Comparison of ENCODE assay signal across 14 cellular contexts in the genomic region with DNA sequence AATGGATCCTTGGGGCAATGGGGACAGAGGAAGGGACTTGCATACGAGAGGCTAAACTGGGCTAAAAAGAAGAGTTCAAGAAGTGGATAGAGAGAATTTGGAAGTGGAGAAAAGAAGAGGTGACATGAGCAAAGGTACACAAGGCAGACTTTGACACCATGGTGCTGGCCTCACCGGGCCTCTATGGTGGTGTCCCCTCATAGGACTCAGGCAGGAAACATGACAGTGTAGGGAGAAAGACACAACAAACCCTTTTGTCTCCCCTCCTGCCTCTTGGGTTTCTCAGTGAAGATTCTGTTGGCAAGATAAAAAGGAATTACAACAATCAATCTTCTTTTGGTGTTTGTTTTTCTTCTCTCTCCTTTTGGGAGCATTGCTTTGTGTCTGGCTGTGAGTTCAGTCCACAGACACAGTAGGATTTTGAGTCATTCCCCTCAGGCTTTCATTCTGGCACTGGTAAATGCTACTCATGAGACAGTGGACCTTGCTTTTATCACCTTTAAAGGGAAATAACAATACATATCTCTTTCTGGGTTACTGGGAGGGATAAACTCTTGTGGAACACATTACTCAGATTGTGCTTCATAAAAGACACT.
DNase-seq lines count a peak whose midpoint lies in the region; TF ChIP-seq lines count a peak whose summit lies in the region.
"Had no signal": no experiment of that assay in that cellular context is flagged by ENCODE, and none has a peak within 500 bp of the region (broad histone marks: within the 10 kb centered on the region; RNA-seq: fewer than 3 reads in every experiment).

No MANE protein-coding gene starts in this region.

- peak overlapping the region; percentile 27 for H3K27ac ChIP-seq in rectal smooth muscle tissue (ENCODE audit: low read depth, low read length)
- no peak overlapping the region for H3K27ac ChIP-seq in WERI-Rb-1

- DNase-seq in ELF-1 (ENCODE audit: low read depth, low spot score) (peak; percentile 60), adipocyte (ENCODE audit: low read depth) (peak; percentile 66), fibroblast of pulmonary artery (ENCODE audit: low read depth) (peak; percentile 62), NCI-H69 (lab: John Stamatoyannopoulos, UW) (no peak), HK-2 (ENCODE audit: unreplicated experiment) (no peak), WERI-Rb-1 (no peak), midbrain (lab: John Stamatoyannopoulos, UW) (no peak)
- DNase-seq: activated naive CD4-positive, alpha-beta T cell treated with anti-CD3 and anti-CD28 coated beads, Interleukin-2, amount 10 ng/mL, durations not matched to agents 7 days and 5 days; CD4-positive, CD25-positive, alpha-beta regulatory T cell; effector CD4-positive, alpha-beta T cell; NCI-H1694; stimulated activated CD4-positive, alpha-beta T cell treated with anti-CD3 and anti-CD28 coated beads, Interleukin-12 subunit alpha, Interleukin-12 subunit beta, amount 100 ng/mL, for 4 hours; stimulated activated CD8-positive, alpha-beta memory T cell treated with anti-CD3 and anti-CD28 coated beads, Interleukin-4, amount 100 ng/mL, for 48 hours had no signal

- no peaks in the 10 kb centered on the region for H3K9me3 ChIP-seq in adipocyte (ENCODE audit: control insufficient read depth, low read length)
- no peaks in the 10 kb centered on the region for H3K9me3 ChIP-seq in WERI-Rb-1 (ENCODE audit: severe bottlenecking)

- H3K4me1 ChIP-seq in adipocyte (ENCODE audit: control insufficient read depth, insufficient read depth, low read length) = peaks cover 24% of the 10 kb centered on the region
- peaks cover 13% of the 10 kb centered on the region for H3K4me1 ChIP-seq in rectal smooth muscle tissue (ENCODE audit: control insufficient read depth, insufficient read depth, low read length)

- no peaks in the 10 kb centered on the region for H3K27me3 ChIP-seq in adipocyte (replicated peaks; ENCODE audit: control insufficient read depth, insufficient read depth, low read length)
- no peaks in the 10 kb centered on the region for H3K27me3 ChIP-seq in rectal smooth muscle tissue (ENCODE audit: control insufficient read depth, insufficient read depth, low read length)
- no peaks in the 10 kb centered on the region for H3K27me3 ChIP-seq in WERI-Rb-1 (ENCODE audit: insufficient read depth, low read depth, severe bottlenecking)

- no peaks in the 10 kb centered on the region for H3K36me3 ChIP-seq in adipocyte (ENCODE audit: control insufficient read depth, insufficient read depth, low read length, severe bottlenecking)
- no peaks in the 10 kb centered on the region for H3K36me3 ChIP-seq in rectal smooth muscle tissue (ENCODE audit: control insufficient read depth, insufficient read depth, low read length)
- H3K36me3 ChIP-seq in WERI-Rb-1 = no peaks in the 10 kb centered on the region

- no peak for TF ChIP-seq CTCF in fibroblast of pulmonary artery (IDR thresholded peaks at IDR 0.05; ENCODE audit: low read length, missing control alignments)
- no peak for TF ChIP-seq CTCF in WERI-Rb-1 (IDR thresholded peaks at IDR 0.05; ENCODE audit: low read depth, low read length)

- H3K4me3 ChIP-seq in adipocyte (ENCODE audit: low read length) (no peak overlapping the region), fibroblast of pulmonary artery (replicated peaks; ENCODE audit: low read depth, low read length) (no peak overlapping the region), rectal smooth muscle tissue (ENCODE audit: low read length) (no peak overlapping the region), WERI-Rb-1 (ENCODE audit: low read depth, low read length) (no peak overlapping the region)

- H3K9ac ChIP-seq in adipocyte (ENCODE audit: low read length) = peak overlapping the region; percentile 55
- no peak overlapping the region for H3K9ac ChIP-seq in rectal smooth muscle tissue (ENCODE audit: low read length)

Comparison
In these comparisons a context has a peak if more than half of its experiments do, and no peak if none do; other contexts are left out.
1. DNase-seq: peak in ELF-1 (single experiment), adipocyte (single experiment) and fibroblast of pulmonary artery (single experiment); none in NCI-H69 (single experiment), HK-2 (single experiment), WERI-Rb-1 (single experiment) and midbrain (single experiment).